Comparison of ENCODE assay signal across 8 cellular contexts in the genomic region with DNA sequence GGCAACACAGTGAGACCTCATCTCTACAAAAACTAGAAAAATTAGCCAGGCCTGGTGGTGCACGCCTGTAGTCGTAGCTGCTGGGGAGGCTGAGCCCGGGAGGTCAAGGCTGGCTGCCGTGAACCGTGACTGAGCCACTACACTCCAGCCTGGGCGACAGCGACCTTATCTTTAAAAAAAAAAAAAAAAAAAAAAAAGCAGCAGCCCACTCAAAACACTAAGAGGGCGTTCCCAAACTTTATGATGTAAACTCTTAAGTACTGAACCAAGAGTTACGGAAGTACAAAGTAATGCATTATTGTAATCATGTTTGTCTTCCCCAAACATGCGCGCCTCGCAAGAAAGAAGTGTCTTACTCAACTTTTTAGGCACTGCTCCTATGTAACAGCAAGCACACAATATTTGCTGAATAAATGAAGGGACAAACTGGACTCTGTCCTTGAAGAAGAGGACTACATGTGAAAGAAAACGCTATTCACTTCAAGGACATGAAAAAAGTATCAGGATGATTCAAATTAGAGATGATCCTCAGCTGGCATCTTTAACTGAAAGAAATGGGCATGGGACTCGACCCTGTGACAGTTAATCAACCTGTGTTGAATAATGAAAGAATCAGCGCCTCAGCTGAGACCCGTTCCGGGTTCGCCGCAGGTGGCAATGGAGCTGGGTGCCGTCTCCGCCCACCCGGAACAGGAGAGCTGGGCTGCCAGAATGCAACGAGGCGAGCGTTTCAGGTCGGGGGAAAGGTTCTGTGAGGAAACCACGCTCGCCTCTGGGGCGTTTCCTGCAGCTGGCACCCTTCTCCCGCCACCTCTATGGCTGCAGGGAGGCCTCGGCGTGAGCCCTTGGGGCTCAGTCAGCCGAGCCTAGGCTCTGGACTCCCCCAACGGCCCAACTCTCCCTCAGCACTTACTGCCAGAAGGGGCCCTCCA. TPM values are rescaled to one million over a fixed set of nuclear protein-coding genes. Genes with fewer than 3 reads are reported as not detected.
DNase-seq lines count a peak whose midpoint lies in the region; ATAC-seq, FAIRE-seq and TF ChIP-seq lines count a peak whose summit lies in the region.

No MANE protein-coding gene starts in this region.

- in situ Hi-C loops in GM23248 (cut with MboI): loop anchor here (10.0 kb wide), 1 partner anchor 72 kb away; a partner anchor contains a TSS

- H3K27me3 ChIP-seq in GM23248 (replicated peaks; ENCODE audit: insufficient read depth): no peaks in the 10 kb centered on the region
- H3K27me3 ChIP-seq in Karpas-422 (ENCODE audit: low read length): no peaks in the 10 kb centered on the region
- H3K27me3 ChIP-seq in SU-DHL-6 (ENCODE audit: low read length): no peaks in the 10 kb centered on the region
- no peaks in the 10 kb centered on the region for H3K27me3 ChIP-seq in right atrium auricular region
- no peaks in the 10 kb centered on the region for H3K27me3 ChIP-seq in rectal smooth muscle tissue (ENCODE audit: control insufficient read depth, insufficient read depth, low read length)

- H4K20me1 ChIP-seq in GM23248 (ENCODE audit: insufficient read depth): no peaks in the 10 kb centered on the region
- no peaks in the 10 kb centered on the region for H4K20me1 ChIP-seq in Karpas-422 (ENCODE audit: insufficient read depth, low read depth, low read length)
- H4K20me1 ChIP-seq in SU-DHL-6 (ENCODE audit: low read depth, low read length): no peaks in the 10 kb centered on the region

- H3K4me3 Mint-ChIP-seq in activated naive CD8-positive, alpha-beta T cell treated with anti-CD3 and anti-CD28 coated beads, Interleukin-2, amount 50 U/mL, for 24 hours: peak overlapping the region; percentile 98

- H3K27me3 Mint-ChIP-seq in activated naive CD8-positive, alpha-beta T cell treated with anti-CD3 and anti-CD28 coated beads, Interleukin-2, amount 50 U/mL, for 24 hours: no peaks in the 10 kb centered on the region

- H3K36me3 ChIP-seq in GM23248 (ENCODE audit: low read depth) (peaks cover 6% of the 10 kb centered on the region; the same call in 1 of the 2 replicates), Karpas-422 (ENCODE audit: insufficient read depth, low read length) (peaks cover 22% of the 10 kb centered on the region), SU-DHL-6 (ENCODE audit: low read length) (peaks cover 2% of the 10 kb centered on the region; the same call in 1 of the 2 replicates), right atrium auricular region (peaks cover 19% of the 10 kb centered on the region), rectal smooth muscle tissue (ENCODE audit: control insufficient read depth, insufficient read depth, low read length) (no peaks in the 10 kb centered on the region)

- H3K27ac Mint-ChIP-seq in activated naive CD8-positive, alpha-beta T cell treated with anti-CD3 and anti-CD28 coated beads, Interleukin-2, amount 50 U/mL, for 24 hours: peak overlapping the region; percentile 93

- 18 to 23% methylated on average over 26 to 32 of the region's 34 CpGs for WGBS in GM23248 (ENCODE audit: low coverage in 1 of 2, low lambda C conversion rate in 2 of 2, missing lambda C conversion rate in 2 of 2), 2 experiments

- H3K9me2 ChIP-seq in GM23248 (ENCODE audit: insufficient read depth) (no peaks in the 10 kb centered on the region), Karpas-422 (replicated peaks; ENCODE audit: insufficient read depth, low read length) (no peaks in the 10 kb centered on the region), SU-DHL-6 (replicated peaks; ENCODE audit: insufficient read depth, low read length) (no peaks in the 10 kb centered on the region)

- peaks cover 61% of the 10 kb centered on the region for H3K4me1 Mint-ChIP-seq in activated naive CD8-positive, alpha-beta T cell treated with anti-CD3 and anti-CD28 coated beads, Interleukin-2, amount 50 U/mL, for 24 hours

- H3K9ac ChIP-seq in GM23248 (peak overlapping the region; percentile 94), Karpas-422 (ENCODE audit: low read length) (peak overlapping the region; percentile 96), SU-DHL-6 (ENCODE audit: low read length) (peak overlapping the region; percentile 93), rectal smooth muscle tissue (ENCODE audit: low read length) (peak overlapping the region; percentile 88)

- ATAC-seq in activated naive CD8-positive, alpha-beta T cell treated with anti-CD3 and anti-CD28 coated beads, Interleukin-2, amount 50 U/mL, for 24 hours: peak; percentile 64

- H3F3A ChIP-seq in GM23248 (ENCODE audit: insufficient read depth): peaks cover 8% of the 10 kb centered on the region; the same call in 1 of the 2 replicates
- H3F3A ChIP-seq in SU-DHL-6 (ENCODE audit: insufficient read depth): peaks cover 36% of the 10 kb centered on the region

- H2AFZ ChIP-seq in GM23248 (peak overlapping the region; percentile 95), Karpas-422 (ENCODE audit: low read length) (peak overlapping the region; percentile 25; the same call in 1 of the 2 replicates), SU-DHL-6 (ENCODE audit: low read depth, low read length, severe bottlenecking) (peak overlapping the region; percentile 83)

- peaks cover 19% of the 10 kb centered on the region for H3K36me3 Mint-ChIP-seq in activated naive CD8-positive, alpha-beta T cell treated with anti-CD3 and anti-CD28 coated beads, Interleukin-2, amount 50 U/mL, for 24 hours (ENCODE audit: low read depth)

- H3K79me2 ChIP-seq in GM23248 (ENCODE audit: insufficient read depth) (peaks cover 36% of the 10 kb centered on the region), Karpas-422 (ENCODE audit: low read length) (peaks cover 35% of the 10 kb centered on the region), SU-DHL-6 (ENCODE audit: insufficient read depth, low read length) (peaks cover 19% of the 10 kb centered on the region)

- H3K9me3 ChIP-seq in GM23248 (ENCODE audit: low read depth) (no peaks in the 10 kb centered on the region), Karpas-422 (ENCODE audit: low read length) (no peaks in the 10 kb centered on the region), SU-DHL-6 (ENCODE audit: insufficient read depth, low read length) (no peaks in the 10 kb centered on the region), right atrium auricular region (no peaks in the 10 kb centered on the region)

- H3K27ac ChIP-seq in GM23248: peak overlapping the region; percentile 80
- H3K27ac ChIP-seq in Karpas-422 (ENCODE audit: low read length): peak overlapping the region; percentile 88
- peak overlapping the region; percentile 89 for H3K27ac ChIP-seq in SU-DHL-6 (ENCODE audit: low read depth, low read length)
- H3K27ac ChIP-seq in right atrium auricular region: peak overlapping the region; percentile 98 to 100
- peak overlapping the region; percentile 92 for H3K27ac ChIP-seq in rectal smooth muscle tissue (ENCODE audit: low read depth, low read length)

- DNase-seq in EH (ENCODE audit: low read depth): peak; percentile 68
- peak; percentile 81 for DNase-seq in GM23248
- peak; percentile 94 for DNase-seq in Karpas-422
- DNase-seq in activated naive CD8-positive, alpha-beta T cell treated with anti-CD3 and anti-CD28 coated beads, Interleukin-2, amount 50 U/mL, for 24 hours: peak; percentile 84
- DNase-seq in right atrium auricular region (ENCODE audit: low spot score): peak; percentile 74
- DNase-seq in GM19239 (ENCODE audit: insufficient read length, low spot score): no peak

- FAIRE-seq in GM19239 (lab: Jason Lieb, UNC): no peak

- peaks cover 10% of the 10 kb centered on the region for H3K4me1 ChIP-seq in GM23248 (ENCODE audit: insufficient read depth)
- H3K4me1 ChIP-seq in Karpas-422 (ENCODE audit: low read length): peaks cover 38% of the 10 kb centered on the region
- H3K4me1 ChIP-seq in right atrium auricular region: peaks cover 0 to 21% of the 10 kb centered on the region in 2 donors
- H3K4me1 ChIP-seq in rectal smooth muscle tissue (ENCODE audit: control insufficient read depth, insufficient read depth, low read length): peaks cover 8% of the 10 kb centered on the region

- TF ChIP-seq CTCF in SU-DHL-6 (IDR thresholded peaks at IDR 0.05; ENCODE audit: insufficient read depth, low read length, poor library complexity, severe bottlenecking): no peak
- no peak for TF ChIP-seq CTCF in right atrium auricular region (IDR thresholded peaks at IDR 0.05)

- H3K4me3 ChIP-seq in GM23248 (peak overlapping the region; percentile 100), Karpas-422 (ENCODE audit: low read length) (peak overlapping the region; percentile 77), SU-DHL-6 (ENCODE audit: insufficient read depth, low read length, poor library complexity, severe bottlenecking) (peak overlapping the region; percentile 67), right atrium auricular region (peak overlapping the region; percentile 95), rectal smooth muscle tissue (ENCODE audit: low read length) (peak overlapping the region; percentile 79)

- peak overlapping the region; percentile 100 for H3K4me2 ChIP-seq in GM23248 (ENCODE audit: unreplicated experiment)
- H3K4me2 ChIP-seq in Karpas-422 (ENCODE audit: low read depth, low read length, poor library complexity, severe bottlenecking): peak overlapping the region; percentile 96
- peak overlapping the region; percentile 90 for H3K4me2 ChIP-seq in SU-DHL-6 (ENCODE audit: low read depth, low read length, poor library complexity, severe bottlenecking)

- no peaks in the 10 kb centered on the region for H3K9me3 Mint-ChIP-seq in activated naive CD8-positive, alpha-beta T cell treated with anti-CD3 and anti-CD28 coated beads, Interleukin-2, amount 50 U/mL, for 24 hours

RNA-seq across cellular contexts. Expression of a gene that starts 0.7 kb away (rescaled TPM):
- 53.6 and 75.6 TPM in 2 replicates for total RNA-seq in GM23248 (2014; rRNA removed; shearing (Covaris generic))
- polyA plus RNA-seq in GM23248 (2016; fragmentation: Nextera tagmentation; extraction: Ambion mirVana): 20.5 and 21.5 TPM in 2 replicates
- total RNA-seq in Karpas-422 (2014; rRNA removed; shearing (Covaris generic); ENCODE audit: low replicate concordance): 80.6 and 123 TPM in 2 replicates
- total RNA-seq in right atrium auricular region: 10 to 100 TPM; 34.2 to 40.1 TPM

RNA-seq across cellular contexts. Expression of a gene that starts 48.4 kb away (rescaled TPM):
- not detected in 2 replicates for total RNA-seq in GM23248 (2014; rRNA removed; shearing (Covaris generic))
- 0.26 TPM in 1 of 2 replicates, not detected in the other for polyA plus RNA-seq in GM23248 (2016; fragmentation: Nextera tagmentation; extraction: Ambion mirVana)
- 1.0 and 5.0 TPM in 2 replicates for total RNA-seq in Karpas-422 (2014; rRNA removed; shearing (Covaris generic); ENCODE audit: low replicate concordance)
- total RNA-seq in right atrium auricular region: 1 to 10 TPM in 1 of 2 donors, under 1 TPM in 1; 0.75 to 4.5 TPM

RNA-seq across cellular contexts. Expression of a gene that starts 48.6 kb away (rescaled TPM):
- total RNA-seq in GM23248 (2014; rRNA removed; shearing (Covaris generic)): 1,965 and 2,442 TPM in 2 replicates
- 3,590 and 3,619 TPM in 2 replicates for polyA plus RNA-seq in GM23248 (2016; fragmentation: Nextera tagmentation; extraction: Ambion mirVana)
- 2,186 and 3,959 TPM in 2 replicates for total RNA-seq in Karpas-422 (2014; rRNA removed; shearing (Covaris generic); ENCODE audit: low replicate concordance)
- total RNA-seq in right atrium auricular region: 1,000 to 10,000 TPM; 1,354 to 2,259 TPM

Comparison
In these comparisons a context has a peak if more than half of its experiments do, and no peak if none do; other contexts are left out.
1. H2AFZ ChIP-seq: peak in every context shown above with its lines; median percentile 95 in GM23248; 83 in SU-DHL-6; 25 in Karpas-422.